Comparison of ENCODE assay signal across 18 cellular contexts in the genomic region with DNA sequence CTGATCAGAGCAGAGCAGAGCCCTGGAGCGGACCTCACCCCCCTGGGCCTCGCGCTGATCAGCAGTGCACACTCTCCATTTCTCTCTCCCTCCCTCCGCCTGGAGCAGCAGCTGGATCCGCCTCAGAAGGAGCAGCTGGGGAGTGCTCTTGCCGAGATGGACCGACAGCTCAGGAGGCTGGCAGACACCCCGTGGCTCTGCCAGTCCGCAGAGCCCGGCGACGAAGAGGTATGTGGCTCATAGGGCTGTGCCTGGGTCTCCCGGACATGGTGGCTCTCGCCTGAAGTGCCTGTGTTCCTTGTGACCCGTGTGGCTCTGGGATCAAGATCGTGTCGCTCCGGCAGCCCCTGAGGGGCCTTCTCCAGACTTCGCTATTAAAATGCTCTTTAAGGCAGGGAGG.
DNase-seq lines count a peak whose midpoint lies in the region; ATAC-seq and TF ChIP-seq lines count a peak whose summit lies in the region.
"Had no signal": no experiment of that assay in that cellular context is flagged by ENCODE, and none has a peak within 500 bp of the region (broad histone marks: within the 10 kb centered on the region; RNA-seq: fewer than 3 reads in every experiment).

No MANE protein-coding gene starts in this region.

- no peak overlapping the region for H2AFZ ChIP-seq in SK-N-SH (ENCODE audit: low read depth)
- no peak overlapping the region for H2AFZ ChIP-seq in trophoblast cell (ENCODE audit: insufficient read depth, low read length, poor library complexity)
- H2AFZ ChIP-seq: GM23338 had no signal

- peaks cover 77% of the 10 kb centered on the region for H3K36me3 ChIP-seq in CD8-positive, alpha-beta T cell (ENCODE audit: insufficient read depth, low read length)
- H3K36me3 ChIP-seq in SK-N-SH (replicated peaks in 1 of 2; ENCODE audit: control insufficient read depth in 1 of 2, insufficient read depth in 2 of 2, low read length in 1 of 2) (peaks cover 10 to 67% of the 10 kb centered on the region in 2 experiments), trophoblast cell (ENCODE audit: control insufficient read depth in 1 of 2, insufficient read depth in 2 of 2, low read length in 2 of 2) (peaks cover 61 to 65% of the 10 kb centered on the region in 2 experiments)

- no peak overlapping the region for H2BK5ac ChIP-seq in trophoblast cell (ENCODE audit: low read depth, low read length, poor library complexity)

- TF ChIP-seq RAD21 in SK-N-SH (IDR thresholded peaks at IDR 0.05; ENCODE audit: low read length): no peak

- H3K27me3 Mint-ChIP-seq in CD8-positive, alpha-beta T cell (ENCODE audit: low read depth): no peaks in the 10 kb centered on the region
- H3K27me3 Mint-ChIP-seq in chondrocyte (ENCODE audit: low read depth): no peaks in the 10 kb centered on the region
- no peaks in the 10 kb centered on the region for H3K27me3 Mint-ChIP-seq in naive B cell

- H3K9ac ChIP-seq in SK-N-SH (no peak overlapping the region), trophoblast cell (ENCODE audit: low read length) (no peak overlapping the region)
- H3K9ac ChIP-seq: BLaER1 had no signal

- H3K4me3 ChIP-seq in CD8-positive, alpha-beta T cell (ENCODE audit: low read depth, low read length): no peak overlapping the region
- H3K4me3 ChIP-seq in SK-N-SH (ENCODE audit: low read depth in 2 of 2, low read length in 1 of 2): no peak overlapping the region
- H3K4me3 ChIP-seq in trophoblast cell (ENCODE audit: low read depth, low read length): no peak overlapping the region
- H3K4me3 ChIP-seq: BLaER1, GM23338, SJCRH30 had no signal

- H3K9me2 ChIP-seq in SK-N-SH: no peaks in the 10 kb centered on the region

- no peak for TF ChIP-seq CTCF in CD8-positive, alpha-beta T cell (IDR thresholded peaks at IDR 0.05)
- TF ChIP-seq CTCF in chondrocyte (IDR thresholded peaks at IDR 0.05) (no peak), SK-N-SH (IDR thresholded peaks at IDR 0.05) (no peak)

- H3F3A ChIP-seq in SK-N-SH (replicated peaks; ENCODE audit: insufficient read depth): peaks cover 5% of the 10 kb centered on the region

- no peaks in the 10 kb centered on the region for H3K9me3 Mint-ChIP-seq in CD8-positive, alpha-beta T cell
- no peaks in the 10 kb centered on the region for H3K9me3 Mint-ChIP-seq in chondrocyte (ENCODE audit: low read depth)
- H3K9me3 Mint-ChIP-seq in naive B cell: peaks cover 0 to 2% (median 0%) of the 10 kb centered on the region in 7 donors

- no peak overlapping the region for H3K23ac ChIP-seq in trophoblast cell (ENCODE audit: low read length)

- CTCF ChIA-PET in CD8-positive, alpha-beta T cell (lab: Charles Lee): interaction anchor here (1.2 to 1.8 kb wide), 2 partner anchors 26 to 60 kb away, joined by 3 to 6 read pairs; no protein-coding TSS in a partner anchor
- CTCF ChIA-PET in SK-N-SH (lab: Yijun Ruan, JAX): no interaction called here

- H3K79me2 ChIP-seq in SK-N-SH (ENCODE audit: insufficient read depth) (no peaks in the 10 kb centered on the region), trophoblast cell (ENCODE audit: control insufficient read depth, insufficient read depth, low read length, poor library complexity) (no peaks in the 10 kb centered on the region)

- no peak overlapping the region for H4K12ac ChIP-seq in trophoblast cell (ENCODE audit: low read depth, low read length)

- 98% methylated on average over 5 of the region's 19 CpGs for WGBS in SK-N-SH (ENCODE audit: low lambda C conversion rate)
- WGBS in trophoblast cell (ENCODE audit: extremely low coverage, insufficient coverage, insufficient read length): no CpG with 5 or more reads among the region's 19 CpGs

- no peaks in the 10 kb centered on the region for H3K4me1 Mint-ChIP-seq in CD8-positive, alpha-beta T cell (ENCODE audit: low read depth)
- H3K4me1 Mint-ChIP-seq in chondrocyte (ENCODE audit: low read depth) (no peaks in the 10 kb centered on the region), naive B cell (peaks cover 0 to 6% (median 5%) of the 10 kb centered on the region in 3 donors)
- H3K4me1 Mint-ChIP-seq: GM23338 had no signal

- TF ChIP-seq EP300 in SK-N-SH (IDR thresholded peaks at IDR 0.05; ENCODE audit: borderline replicate concordance in 1 of 2, low read depth in 1 of 2, low read length in 1 of 2): no peak

- H3K27ac ChIP-seq in CD8-positive, alpha-beta T cell (ENCODE audit: low read depth, low read length): no peak overlapping the region
- H3K27ac ChIP-seq in substantia nigra (ENCODE audit: low read depth, low read length, poor library complexity, severe bottlenecking) (peak overlapping the region; percentile 7), SK-N-SH (ENCODE audit: low read depth in 2 of 2, low read length in 1 of 2) (no peak overlapping the region), trophoblast cell (ENCODE audit: low read depth, low read length) (no peak overlapping the region)
- H3K27ac ChIP-seq: BLaER1, SJCRH30 had no signal

- no peak overlapping the region for H3K4me3 Mint-ChIP-seq in CD8-positive, alpha-beta T cell
- H3K4me3 Mint-ChIP-seq in chondrocyte (ENCODE audit: unreplicated experiment) (no peak overlapping the region), naive B cell (peak overlapping the region in 1 of 8 donors; percentile 24)
- H3K4me3 Mint-ChIP-seq: GM23338 had no signal

- H2BK120ac ChIP-seq in trophoblast cell (ENCODE audit: insufficient read depth, low read length, poor library complexity): no peak overlapping the region

- ATAC-seq in CD8-positive, alpha-beta T cell: no peak
- ATAC-seq in naive B cell (ENCODE audit: low read depth in 2 of 2) (no peak), HG03439 (IDR thresholded peaks at IDR 0.05; ENCODE audit: unreplicated experiment) (no peak)
- ATAC-seq: GM23338 had no signal

- H3K79me1 ChIP-seq in trophoblast cell (ENCODE audit: low read length): no peaks in the 10 kb centered on the region

- no peak overlapping the region for H4K91ac ChIP-seq in trophoblast cell (ENCODE audit: low read depth, low read length)

- H3K27ac Mint-ChIP-seq in CD8-positive, alpha-beta T cell: peak overlapping the region; percentile 32
- H3K27ac Mint-ChIP-seq in chondrocyte (ENCODE audit: unreplicated experiment) (no peak overlapping the region), naive B cell (peak overlapping the region in 5 of 6 donors; percentile 6 to 86 (median 81))
- H3K27ac Mint-ChIP-seq: GM23338 had no signal

- no peaks in the 10 kb centered on the region for H3K9me3 ChIP-seq in CD8-positive, alpha-beta T cell (ENCODE audit: low read length)
- H3K9me3 ChIP-seq in SK-N-SH (no peaks in the 10 kb centered on the region), trophoblast cell (ENCODE audit: insufficient read depth, low read depth, low read length) (no peaks in the 10 kb centered on the region)
- H3K9me3 ChIP-seq: BLaER1, SJCRH30 had no signal

- H3K4me2 ChIP-seq in SK-N-SH (no peak overlapping the region), trophoblast cell (ENCODE audit: low read length) (no peak overlapping the region)
- H3K4me2 ChIP-seq: BLaER1, GM23338 had no signal

- H3K27me3 ChIP-seq in CD8-positive, alpha-beta T cell (ENCODE audit: insufficient read depth, low read length): no peaks in the 10 kb centered on the region
- H3K27me3 ChIP-seq in SK-N-SH (ENCODE audit: insufficient read depth): no peaks in the 10 kb centered on the region
- no peaks in the 10 kb centered on the region for H3K27me3 ChIP-seq in trophoblast cell (ENCODE audit: insufficient read depth, low read length)
- H3K27me3 ChIP-seq: BLaER1, SJCRH30 had no signal

- H3K36me3 Mint-ChIP-seq in CD8-positive, alpha-beta T cell: peaks cover 88% of the 10 kb centered on the region
- H3K36me3 Mint-ChIP-seq in chondrocyte (ENCODE audit: low read depth) (peaks cover 33% of the 10 kb centered on the region), naive B cell (peaks cover 11 to 53% of the 10 kb centered on the region in 2 donors)

- POLR2A ChIA-PET in CD8-positive, alpha-beta T cell (lab: Charles Lee): no interaction called here
- POLR2A ChIA-PET in SK-N-SH (lab: Yijun Ruan, JAX): no interaction called here

- intact Hi-C loops in CD8-positive, alpha-beta T cell (cut with DNase I, micrococcal nuclease): no loop called here

- DNase-seq in CD8-positive, alpha-beta T cell: no peak
- peak; percentile 71 for DNase-seq in chondrocyte (ENCODE audit: low spot score)
- DNase-seq in naive B cell: no peak
- DNase-seq in substantia nigra (lab: John Stamatoyannopoulos, UW): no peak
- DNase-seq in SK-N-SH: no peak
- DNase-seq in trophoblast cell: no peak
- DNase-seq: DMS 273 treated with DMSO at 0.1 percent for 48 hours, GF-D8, KBM-7, NCI-H1417 treated with DMSO at 0.1 percent for 48 hours, NCI-H2029, NCI-H2171 treated with DMSO at 0.1 percent for 48 hours, NCI-H446 treated with DMSO at 0.1 percent for 48 hours, OCI-M1, SJCRH30 had no signal

- H4K8ac ChIP-seq in trophoblast cell (ENCODE audit: low read depth, low read length): no peak overlapping the region

- no peak overlapping the region for H3K14ac ChIP-seq in trophoblast cell (ENCODE audit: low read length)

- H2AK5ac ChIP-seq in trophoblast cell (ENCODE audit: low read length): no peak overlapping the region

- no peak overlapping the region for H2BK12ac ChIP-seq in trophoblast cell (ENCODE audit: low read length)

- H3K18ac ChIP-seq in trophoblast cell (ENCODE audit: low read length): no peak overlapping the region

- H4K20me1 ChIP-seq in SK-N-SH (ENCODE audit: insufficient read depth): no peaks in the 10 kb centered on the region

- no peak overlapping the region for H3K4ac ChIP-seq in trophoblast cell (ENCODE audit: low read depth, low read length)

- no peaks in the 10 kb centered on the region for H3K4me1 ChIP-seq in CD8-positive, alpha-beta T cell (ENCODE audit: insufficient read depth, low read length)
- H3K4me1 ChIP-seq in SK-N-SH (ENCODE audit: control insufficient read depth in 1 of 2, insufficient read depth in 2 of 2, low read depth in 1 of 2, low read length in 1 of 2): no peaks in the 10 kb centered on the region
- H3K4me1 ChIP-seq in trophoblast cell (ENCODE audit: control insufficient read depth in 1 of 2, insufficient read depth in 2 of 2, low read length in 2 of 2): no peaks in the 10 kb centered on the region
- H3K4me1 ChIP-seq: BLaER1 had no signal

TF ChIP-seq in SK-N-SH, 30 proteins besides CTCF, POLR2A, EP300 and RAD21 (continues in another document):
- TF ChIP-seq GATA2 (CRISPR knock-in tag; IDR thresholded peaks at IDR 0.05): no peak
- TF ChIP-seq, protein P1, sequence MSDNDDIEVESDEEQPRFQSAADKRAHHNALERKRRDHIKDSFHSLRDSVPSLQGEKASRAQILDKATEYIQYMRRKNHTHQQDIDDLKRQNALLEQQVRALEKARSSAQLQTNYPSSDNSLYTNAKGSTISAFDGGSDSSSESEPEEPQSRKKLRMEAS (IDR thresholded peaks at IDR 0.05; ENCODE audit: low read depth): no peak
- no peak for TF ChIP-seq NRF1 (IDR thresholded peaks at IDR 0.05; ENCODE audit: low read depth, low read length)
- TF ChIP-seq, protein P2, sequence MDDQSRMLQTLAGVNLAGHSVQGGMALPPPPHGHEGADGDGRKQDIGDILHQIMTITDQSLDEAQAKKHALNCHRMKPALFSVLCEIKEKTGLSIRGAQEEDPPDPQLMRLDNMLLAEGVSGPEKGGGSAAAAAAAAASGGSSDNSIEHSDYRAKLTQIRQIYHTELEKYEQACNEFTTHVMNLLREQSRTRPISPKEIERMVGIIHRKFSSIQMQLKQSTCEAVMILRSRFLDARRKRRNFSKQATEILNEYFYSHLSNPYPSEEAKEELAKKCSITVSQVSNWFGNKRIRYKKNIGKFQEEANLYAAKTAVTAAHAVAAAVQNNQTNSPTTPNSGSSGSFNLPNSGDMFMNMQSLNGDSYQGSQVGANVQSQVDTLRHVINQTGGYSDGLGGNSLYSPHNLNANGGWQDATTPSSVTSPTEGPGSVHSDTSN (IDR thresholded peaks at IDR 0.05): no peak
